In genomic region chr12:94459773-94460593, GRCh38 we compare ENCODE assay signal across 8 cellular contexts. TPM values are rescaled to one million over a fixed set of nuclear protein-coding genes. Genes with fewer than 3 reads are reported as not detected.
DNase-seq lines count a peak whose midpoint lies in the region; ATAC-seq and TF ChIP-seq lines count a peak whose summit lies in the region.

Gene CEP83, minus strand, starts transcription at chr12:94459867. Its CDS starts 47,377 bp downstream, at chr12:94412490.

- no peaks in the 10 kb centered on the region for H3K27me3 ChIP-seq in Panc1 (ENCODE audit: control insufficient read depth, insufficient read depth, low read length)
- no peaks in the 10 kb centered on the region for H3K27me3 ChIP-seq in esophagus muscularis mucosa

- WGBS in esophagus muscularis mucosa, result 0% methylated on average over 10 of the region's 72 CpGs

- no TSS peak for BruUV-seq in Panc1 (replicated peaks; lab: Mats Ljungman, UMichigan)

- H3K27ac ChIP-seq in Panc1 (ENCODE audit: low read length), result peak within 1 kb of the TSS; percentile 97
- H3K27ac ChIP-seq in esophagus muscularis mucosa (replicated peaks in 1 of 4), result peak within 1 kb of the TSS; percentile 93 to 96 (median 94)

- no peak for TF ChIP-seq CTCF in Panc1 (IDR thresholded peaks at IDR 0.05)
- TF ChIP-seq CTCF in esophagus muscularis mucosa (IDR thresholded peaks at IDR 0.05), result no peak

- in situ Hi-C loops in Panc1 (cut with HindIII; ENCODE audit: low pct_unique_long_range_greater_than_20kb, low sequenced_read_pairs), result no loop called here

- CTCF ChIA-PET in Panc1 (lab: Charles Lee), result no interaction called here

- no peak for TF ChIP-seq EP300 in esophagus muscularis mucosa (IDR thresholded peaks at IDR 0.05)

- peaks cover 5% of the 10 kb centered on the region; the same call in 1 of the 2 replicates for H3K36me3 ChIP-seq in Panc1 (ENCODE audit: control insufficient read depth, insufficient read depth, low read length)
- no peaks in the 10 kb centered on the region for H3K36me3 ChIP-seq in esophagus muscularis mucosa

- DNase-seq in DMS53 (lab: John Stamatoyannopoulos, UW), result peak; percentile 98
- DNase-seq in KG1 (lab: John Stamatoyannopoulos, UW), result peak; percentile 84
- DNase-seq in Panc1 (ENCODE audit: low read depth, low spot score), result peak; percentile 42
- DNase-seq in activated T-cell treated with anti-CD3 and anti-CD28 coated beads, Interleukin-2, amount 50 U/mL, for 48 hours, result peak; percentile 98
- peak; percentile 99 for DNase-seq in esophagus muscularis mucosa (ENCODE audit: extremely low spot score)
- DNase-seq in myocyte (ENCODE audit: low read depth), result peak; percentile 95
- DNase-seq in stimulated activated CD8-positive, alpha-beta memory T cell treated with anti-CD3 and anti-CD28 coated beads, Interleukin-7, amount 100 ng/mL, for 48 hours (ENCODE audit: extremely low read depth in 1 of 2, low read depth in 1 of 2), result peak; percentile 93 to 98

- peak within 1 kb of the TSS; percentile 85 to 96 for H3K4me3 ChIP-seq in Panc1 (ENCODE audit: low read depth in 2 of 2, low read length in 2 of 2)
- H3K4me3 ChIP-seq in esophagus muscularis mucosa, result peak within 1 kb of the TSS; percentile 72 to 85 (median 80)

- H3K9me3 ChIP-seq in Panc1 (ENCODE audit: control insufficient read depth, insufficient read depth, low read depth, low read length) (no peaks in the 10 kb centered on the region), esophagus muscularis mucosa (no peaks in the 10 kb centered on the region)

- peak; percentile 55 for TF ChIP-seq POLR2A in esophagus muscularis mucosa (IDR thresholded peaks at IDR 0.05; ENCODE audit: low read depth)

- POLR2A ChIA-PET in Panc1 (lab: Charles Lee), result no interaction called here

- H3K4me1 ChIP-seq in Panc1 (ENCODE audit: control insufficient read depth, insufficient read depth, low read length), result peaks cover 6% of the 10 kb centered on the region; the same call in 1 of the 2 replicates
- peaks cover 11 to 28% (median 23%) of the 10 kb centered on the region in 4 donors for H3K4me1 ChIP-seq in esophagus muscularis mucosa

- intact Hi-C loops in Panc1 (cut with micrococcal nuclease; ENCODE audit: unreplicated experiment) (no loop called here), esophagus muscularis mucosa (cut with DNase I) (no loop called here)

- ATAC-seq in GM21723 (IDR thresholded peaks at IDR 0.05; ENCODE audit: unreplicated experiment) (peak; percentile 97), Panc1 (peak; percentile 100)

RNA-seq across cellular contexts. Expression of gene CEP83, which starts in this region (rescaled TPM):
- total RNA-seq in Panc1 (2021; ENCODE audit: unreplicated experiment), result 28.0 TPM
- polyA plus RNA-seq in Panc1 (2012; ENCODE audit: insufficient read length), result 8.3 TPM
- 10 to 100 TPM in 1 of 4 donors, 1 to 10 TPM in 3; 6.7 to 21.2 (median 8.3) TPM for total RNA-seq in esophagus muscularis mucosa
- 9.8 and 14.7 TPM in 2 replicates for total RNA-seq in myocyte
- 3.2 TPM for polyA plus RNA-seq in myocyte (2012)

Comparison
In these comparisons a context has a peak if more than half of its experiments do, and no peak if none do; other contexts are left out.
1. Peak in every context shown above with its lines: DNase-seq, ATAC-seq, H3K4me3 ChIP-seq and H3K27ac ChIP-seq.
2. DNase-seq: peak in every context shown above with its lines; median percentile 99 in esophagus muscularis mucosa; 98 in DMS53; 98 in activated T-cell treated with anti-CD3 and anti-CD28 coated beads, Interleukin-2, amount 50 U/mL, for 48 hours; 96 in stimulated activated CD8-positive, alpha-beta memory T cell treated with anti-CD3 and anti-CD28 coated beads, Interleukin-7, amount 100 ng/mL, for 48 hours; 95 in myocyte; 84 in KG1; 42 in Panc1.